Comparison of ENCODE assay signal across 15 cellular contexts in the genomic region with DNA sequence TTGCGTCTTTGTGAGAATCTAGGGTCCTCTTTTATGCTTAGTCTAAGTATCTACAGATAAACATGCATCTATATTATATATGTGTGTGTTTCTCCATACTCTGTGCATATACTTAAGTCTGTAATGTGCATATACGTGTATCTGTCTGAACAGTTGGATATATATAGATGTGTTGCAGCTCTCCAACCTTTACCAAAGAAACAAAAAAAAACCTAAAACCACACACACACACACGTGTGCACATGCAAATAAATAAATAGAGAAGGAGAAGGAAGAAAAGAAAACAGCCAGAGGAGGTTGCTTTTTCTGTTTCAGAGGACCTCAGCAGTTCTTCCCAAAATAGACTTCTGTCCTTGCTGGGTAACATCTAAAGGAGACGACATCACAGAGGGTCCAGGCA.
"Had no signal": no experiment of that assay in that cellular context is flagged by ENCODE, and none has a peak within 500 bp of the region (broad histone marks: within the 10 kb centered on the region; RNA-seq: fewer than 3 reads in every experiment).

No MANE protein-coding gene starts in this region.

- ATAC-seq: activated CD4-positive, alpha-beta T cell treated with anti-CD3 and anti-CD28 coated beads for 36 hours; naive thymus-derived CD4-positive, alpha-beta T cell had no signal

- H3K27me3 ChIP-seq: neutrophil, thyroid gland, uterus had no signal

- H3K36me3 ChIP-seq: neutrophil, thyroid gland, uterus, WERI-Rb-1 had no signal

- H3K9me3 ChIP-seq: neutrophil, thyroid gland, uterus had no signal

- DNase-seq: activated CD4-positive, alpha-beta memory T cell treated with anti-CD3 and anti-CD28 coated beads, Interleukin-2, amount 10 ng/mL, durations not matched to agents 7 days and 5 days; activated CD4-positive, alpha-beta T cell treated with anti-CD3 and anti-CD28 coated beads for 36 hours; activated gamma-delta T cell treated with Interleukin-2 at 50 U/mL for 16 hours; activated naive CD8-positive, alpha-beta T cell treated with anti-CD3 and anti-CD28 coated beads for 36 hours; activated T-cell treated with anti-CD3 and anti-CD28 coated beads, Interleukin-2, amount 50 U/mL, for 48 hours; anterior cingulate cortex; glutamatergic neuron; left cardiac atrium; naive thymus-derived CD4-positive, alpha-beta T cell; posterior cingulate gyrus; thyroid gland; uterus; WERI-Rb-1 had no signal

- H3K4me2 ChIP-seq: smooth muscle cell had no signal

- H3K4me3 ChIP-seq: smooth muscle cell, thyroid gland, uterus had no signal

- H3K27ac ChIP-seq: neutrophil, thyroid gland, uterus, WERI-Rb-1 had no signal
